17 cellular contexts compared by ENCODE assay signal in the genomic region with DNA sequence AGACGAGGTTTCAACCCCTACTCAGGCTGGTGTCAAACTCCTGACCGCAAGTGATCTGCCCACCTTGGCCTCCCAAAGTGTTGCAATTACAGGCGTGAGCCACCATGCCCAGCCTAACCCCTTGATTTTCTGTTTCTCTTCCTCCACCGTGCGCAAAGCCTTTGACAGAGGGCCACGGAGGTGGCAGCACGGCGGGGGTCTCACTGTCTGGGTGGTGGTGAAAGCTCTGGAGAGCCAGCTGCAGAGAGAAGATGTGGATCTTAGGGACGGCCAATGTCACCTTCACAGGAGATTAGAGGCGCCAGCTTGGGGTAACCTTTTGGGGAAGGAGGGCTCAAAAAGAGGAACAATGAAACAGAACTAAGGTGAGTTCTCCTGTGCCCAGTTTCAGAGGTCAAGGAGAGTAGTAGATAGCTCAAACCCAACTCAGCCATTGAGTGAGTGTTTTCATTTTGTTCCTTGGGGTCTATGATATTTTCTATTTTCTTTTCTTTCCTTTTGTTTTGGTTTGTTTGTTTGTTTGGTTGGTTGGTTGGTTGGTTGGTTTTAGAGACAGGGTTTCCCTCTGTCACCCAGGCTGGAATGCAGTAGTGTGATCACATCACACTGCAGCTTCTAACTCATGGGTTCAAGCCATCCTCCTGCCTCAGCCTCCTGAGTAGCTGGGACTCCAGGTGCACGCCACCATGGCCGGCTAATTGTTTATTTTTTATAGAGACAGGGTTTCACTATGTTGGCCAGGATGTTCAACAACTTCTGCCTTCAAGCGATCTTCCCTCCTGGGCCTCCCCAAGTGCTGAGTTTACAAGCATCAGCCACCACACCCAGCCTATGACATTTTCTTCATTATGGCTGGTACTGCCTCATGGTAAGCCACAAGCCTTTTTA. TPM values are rescaled to one million over a fixed set of nuclear protein-coding genes. Genes with fewer than 3 reads are reported as not detected.
DNase-seq lines count a peak whose midpoint lies in the region; ATAC-seq and TF ChIP-seq lines count a peak whose summit lies in the region.
"Had no signal": no experiment of that assay in that cellular context is flagged by ENCODE, and none has a peak within 500 bp of the region (broad histone marks: within the 10 kb centered on the region; RNA-seq: fewer than 3 reads in every experiment).

No MANE protein-coding gene starts in this region.

- TF ChIP-seq CTCF in GM10248 (IDR thresholded peaks at IDR 0.05; ENCODE audit: control extremely low read depth, extremely low read depth, low read depth, missing control alignments): no peak

- peaks cover 8% of the 10 kb centered on the region for H3K27me3 Mint-ChIP-seq in activated naive CD8-positive, alpha-beta T cell treated with anti-CD3 and anti-CD28 coated beads for 36 hours
- peaks cover 24% of the 10 kb centered on the region for H3K27me3 Mint-ChIP-seq in activated CD4-positive, alpha-beta T cell treated with anti-CD3 and anti-CD28 coated beads, Interleukin-2, amount 10 ng/mL, durations not matched to agents 7 days and 5 days

- H3K36me3 Mint-ChIP-seq in activated naive CD8-positive, alpha-beta T cell treated with anti-CD3 and anti-CD28 coated beads for 36 hours: no peaks in the 10 kb centered on the region
- H3K36me3 Mint-ChIP-seq in activated CD4-positive, alpha-beta T cell treated with anti-CD3 and anti-CD28 coated beads, Interleukin-2, amount 10 ng/mL, durations not matched to agents 7 days and 5 days (ENCODE audit: low read depth): no peaks in the 10 kb centered on the region

- CTCF ChIA-PET in GM10248 (lab: Yijun Ruan, JAX): interaction anchor here (0.9 to 1.6 kb wide), 8 partner anchors 9 to 87 kb away, joined by 3 to 6 read pairs (median 4); no protein-coding TSS in a partner anchor
- CTCF ChIA-PET in activated CD4-positive, alpha-beta T cell treated with anti-CD3 and anti-CD28 coated beads, Interleukin-2, amount 10 ng/mL, durations not matched to agents 7 days and 5 days (lab: Charles Lee): interaction anchor here (0.9 to 1.1 kb wide), 2 partner anchors 9 to 56 kb away, joined by 3 to 4 read pairs; no protein-coding TSS in a partner anchor

- H3K9me3 Mint-ChIP-seq in activated naive CD8-positive, alpha-beta T cell treated with anti-CD3 and anti-CD28 coated beads for 36 hours: no peaks in the 10 kb centered on the region
- no peaks in the 10 kb centered on the region for H3K9me3 Mint-ChIP-seq in activated CD4-positive, alpha-beta T cell treated with anti-CD3 and anti-CD28 coated beads, Interleukin-2, amount 10 ng/mL, durations not matched to agents 7 days and 5 days
- H3K9me3 Mint-ChIP-seq: nephron progenitor cell had no signal

- H3K27ac Mint-ChIP-seq in activated naive CD8-positive, alpha-beta T cell treated with anti-CD3 and anti-CD28 coated beads for 36 hours: no peak overlapping the region
- H3K27ac Mint-ChIP-seq in activated CD4-positive, alpha-beta T cell treated with anti-CD3 and anti-CD28 coated beads, Interleukin-2, amount 10 ng/mL, durations not matched to agents 7 days and 5 days: no peak overlapping the region
- H3K27ac Mint-ChIP-seq: nephron progenitor cell had no signal

- H3K4me1 Mint-ChIP-seq in activated naive CD8-positive, alpha-beta T cell treated with anti-CD3 and anti-CD28 coated beads for 36 hours: peaks cover 3% of the 10 kb centered on the region
- peaks cover 5% of the 10 kb centered on the region for H3K4me1 Mint-ChIP-seq in activated CD4-positive, alpha-beta T cell treated with anti-CD3 and anti-CD28 coated beads, Interleukin-2, amount 10 ng/mL, durations not matched to agents 7 days and 5 days
- H3K4me1 Mint-ChIP-seq: nephron progenitor cell had no signal

- H3K4me3 Mint-ChIP-seq in activated naive CD8-positive, alpha-beta T cell treated with anti-CD3 and anti-CD28 coated beads for 36 hours: no peak overlapping the region
- H3K4me3 Mint-ChIP-seq in activated CD4-positive, alpha-beta T cell treated with anti-CD3 and anti-CD28 coated beads, Interleukin-2, amount 10 ng/mL, durations not matched to agents 7 days and 5 days: no peak overlapping the region
- H3K4me3 Mint-ChIP-seq: nephron progenitor cell had no signal

- DNase-seq in GM10248 (ENCODE audit: extremely low spot score) (peak; percentile 55), NOMO-1 treated with dmso at 0.1 percent for 144 hours (lab: John Stamatoyannopoulos, UW; ENCODE audit: unreplicated experiment) (peak; percentile 1)
- DNase-seq in activated naive CD8-positive, alpha-beta T cell treated with anti-CD3 and anti-CD28 coated beads for 36 hours: no peak
- no peak for DNase-seq in activated CD4-positive, alpha-beta T cell treated with anti-CD3 and anti-CD28 coated beads, Interleukin-2, amount 10 ng/mL, durations not matched to agents 7 days and 5 days
- DNase-seq: activated CD4-positive, alpha-beta T cell treated with anti-CD3 and anti-CD28 coated beads for 48 hours; activated gamma-delta T cell; DND-41; heart left ventricle; NCI-H1694; nephron progenitor cell had no signal

- ATAC-seq in GM19324 (IDR thresholded peaks at IDR 0.05; ENCODE audit: low FRiP score, unreplicated experiment): peak; percentile 80
- ATAC-seq in HG02759 (IDR thresholded peaks at IDR 0.05; ENCODE audit: unreplicated experiment): peak; percentile 74
- no peak for ATAC-seq in GM21360 (IDR thresholded peaks at IDR 0.05; ENCODE audit: unreplicated experiment)
- no peak for ATAC-seq in HG02970 (IDR thresholded peaks at IDR 0.05; ENCODE audit: low FRiP score, unreplicated experiment)
- ATAC-seq: heart left ventricle had no signal

- POLR2A ChIA-PET in GM10248 (lab: Yijun Ruan, JAX): interaction anchor here (0.8 to 1.6 kb wide), 2 partner anchors 10 to 12 kb away, joined by 4 to 7 read pairs; no protein-coding TSS in a partner anchor
- POLR2A ChIA-PET in activated CD4-positive, alpha-beta T cell treated with anti-CD3 and anti-CD28 coated beads, Interleukin-2, amount 10 ng/mL, durations not matched to agents 7 days and 5 days (lab: Charles Lee): no interaction called here

RNA-seq across cellular contexts. Expression of gene GPR42, which starts 37.7 kb away (rescaled TPM):
- total RNA-seq in activated naive CD8-positive, alpha-beta T cell treated with anti-CD3 and anti-CD28 coated beads for 36 hours: under 1 TPM in 1 of 2 experiments, not detected in 1; 0.16 TPM
- total RNA-seq in activated CD4-positive, alpha-beta T cell treated with anti-CD3 and anti-CD28 coated beads, Interleukin-2, amount 10 ng/mL, durations not matched to agents 7 days and 5 days: not detected
- total RNA-seq: endothelial cell of umbilical vein, heart left ventricle, skeletal muscle tissue, tibial nerve had no signal

RNA-seq across cellular contexts. Expression of gene FFAR2, which starts 39.5 kb away (rescaled TPM):
- total RNA-seq in activated naive CD8-positive, alpha-beta T cell treated with anti-CD3 and anti-CD28 coated beads for 36 hours: not detected
- not detected for total RNA-seq in activated CD4-positive, alpha-beta T cell treated with anti-CD3 and anti-CD28 coated beads, Interleukin-2, amount 10 ng/mL, durations not matched to agents 7 days and 5 days
- total RNA-seq: endothelial cell of umbilical vein had no signal

RNA-seq across cellular contexts. Expression of gene FFAR3, which starts 50.3 kb away (rescaled TPM):
- 1 to 10 TPM; 1.2 to 1.3 TPM for total RNA-seq in activated naive CD8-positive, alpha-beta T cell treated with anti-CD3 and anti-CD28 coated beads for 36 hours
- total RNA-seq in activated CD4-positive, alpha-beta T cell treated with anti-CD3 and anti-CD28 coated beads, Interleukin-2, amount 10 ng/mL, durations not matched to agents 7 days and 5 days: not detected
- total RNA-seq: endothelial cell of umbilical vein, skeletal muscle tissue had no signal

Comparison
In these comparisons a context has a peak if more than half of its experiments do, and no peak if none do; other contexts are left out.
1. DNase-seq: peak in GM10248 (single experiment) and NOMO-1 treated with dmso at 0.1 percent for 144 hours (single experiment); none in activated naive CD8-positive, alpha-beta T cell treated with anti-CD3 and anti-CD28 coated beads for 36 hours (single experiment) and activated CD4-positive, alpha-beta T cell treated with anti-CD3 and anti-CD28 coated beads, Interleukin-2, amount 10 ng/mL, durations not matched to agents 7 days and 5 days (single experiment).
2. ATAC-seq: peak in GM19324 (single experiment) and HG02759 (single experiment); none in GM21360 (single experiment) and HG02970 (single experiment).